ENCODE assay signal across 34 cellular contexts in genomic region chr6:107778242-107778641, GRCh38. TPM values are rescaled to one million over a fixed set of nuclear protein-coding genes. Genes with fewer than 3 reads are reported as not detected.
"Had no signal": no experiment of that assay in that cellular context is flagged by ENCODE, and none has a peak within 500 bp of the region (broad histone marks: within the 10 kb centered on the region; RNA-seq: fewer than 3 reads in every experiment).

No MANE protein-coding gene starts in this region.

- H3K36me3 ChIP-seq: adrenal gland, brain microvascular endothelial cell, breast epithelium had no signal

- ATAC-seq: activated CD8-positive, alpha-beta T cell treated with anti-CD3 and anti-CD28 coated beads for 36 hours; activated naive CD4-positive, alpha-beta T cell treated with anti-CD3 and anti-CD28 coated beads, Interleukin-2, amount 50 U/mL, for 72 hours; activated T-cell treated with anti-CD3 and anti-CD28 coated beads, Interleukin-2, amount 50 U/mL, for 4 hours; activated T-cell treated with anti-CD3 and anti-CD28 coated beads, Interleukin-2, amount 50 U/mL, for 72 hours; activated T-helper 17 cell treated with anti-CD3 and anti-CD28 coated beads, Interleukin-2, amount 50 U/mL, for 72 hours; body of pancreas had no signal

- H3K4me1 ChIP-seq: adrenal gland, body of pancreas, breast epithelium had no signal

- DNase-seq: activated B cell treated with CpG ODN at 0.5 μM for 24 hours; activated CD4-positive, alpha-beta memory T cell treated with anti-CD3 and anti-CD28 coated beads for 36 hours; activated CD4-positive, alpha-beta T cell treated with anti-CD3 and anti-CD28 coated beads for 4 hours; activated CD4-positive, alpha-beta T cell treated with anti-CD3 and anti-CD28 coated beads, Interleukin-2, amount 50 U/mL, for 1 hour; activated CD4-positive, alpha-beta T cell treated with anti-CD3 and anti-CD28 coated beads, Interleukin-2, amount 50 U/mL, for 4 hours; activated CD4-positive, CD25-positive, alpha-beta regulatory T cell treated with anti-CD3 and anti-CD28 coated beads, Interleukin-2, amount 50 U/mL, for 72 hours; activated CD8-positive, alpha-beta memory T cell treated with anti-CD3 and anti-CD28 coated beads, Interleukin-2, amount 50 U/mL, for 4 hours; activated CD8-positive, alpha-beta T cell treated with anti-CD3 and anti-CD28 coated beads for 36 hours; activated effector memory CD4-positive, alpha-beta T cell treated with anti-CD3 and anti-CD28 coated beads, Interleukin-2, amount 50 U/mL, for 16 hours; activated gamma-delta T cell treated with Interleukin-2 at 50 U/mL for 16 hours; activated naive CD4-positive, alpha-beta T cell; activated naive CD4-positive, alpha-beta T cell treated with anti-CD3 and anti-CD28 coated beads for 36 hours; activated naive CD4-positive, alpha-beta T cell treated with anti-CD3 and anti-CD28 coated beads, Interleukin-2, amount 50 U/mL, for 16 hours; activated naive CD8-positive, alpha-beta T cell treated with anti-CD3 and anti-CD28 coated beads for 36 hours; activated T-cell treated with anti-CD3 and anti-CD28 coated beads for 4 hours; activated T-cell treated with anti-CD3 and anti-CD28 coated beads, Interleukin-2, amount 50 U/mL, for 1 hour; activated T-cell treated with anti-CD3 and anti-CD28 coated beads, Interleukin-2, amount 50 U/mL, for 4 hours; activated T-cell treated with anti-CD3 and anti-CD28 coated beads, Interleukin-2, amount 50 U/mL, for 72 hours; adrenal gland; amniotic stem cell; aorta; body of pancreas; brain microvascular endothelial cell; central memory CD4-positive, alpha-beta T cell; T-helper 2 cell; T-helper 9 cell had no signal

- FAIRE-seq: astrocyte, TTC549 had no signal

- H3K27me3 ChIP-seq: adrenal gland, body of pancreas, brain microvascular endothelial cell, breast epithelium had no signal

- H3K4me3 ChIP-seq: adrenal gland, body of pancreas, breast epithelium had no signal

- H3K27ac ChIP-seq: adrenal gland, body of pancreas, brain microvascular endothelial cell, breast epithelium, VCaP had no signal

- H3K9me3 ChIP-seq: adrenal gland, body of pancreas, breast epithelium had no signal

RNA-seq across cellular contexts. Expression of gene SCML4, which starts 45.9 kb away (rescaled TPM):
- total RNA-seq: astrocyte, cardiac septum, chondrocyte had no signal
